In the genomic region with DNA sequence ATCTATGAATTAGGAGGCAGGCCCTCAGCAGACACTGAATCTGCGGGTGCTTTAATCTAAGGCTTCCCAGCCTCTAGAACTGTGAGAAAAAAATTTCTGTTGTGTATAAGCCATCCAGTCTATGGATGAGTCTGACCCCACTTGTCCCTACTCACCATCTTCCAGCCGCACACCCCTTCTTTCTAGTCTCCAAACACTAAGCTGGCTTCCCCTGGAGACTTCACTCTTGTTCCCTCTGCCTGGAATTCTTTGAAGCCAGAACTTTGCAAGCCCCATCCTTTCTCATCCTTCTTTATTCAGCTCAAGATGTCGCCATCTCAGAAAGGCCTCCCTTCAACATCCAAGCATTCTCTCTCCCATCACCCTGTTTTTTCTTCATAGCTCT, we compare ENCODE assay signal across 8 cellular contexts. TPM values are rescaled to one million over a fixed set of nuclear protein-coding genes. Genes with fewer than 3 reads are reported as not detected.
A peak's percentile ranks its signal among the peaks of the same experiment; 100 is the strongest.
DNase-seq lines count a peak whose midpoint lies in the region; ATAC-seq and TF ChIP-seq lines count a peak whose summit lies in the region.
"Had no signal": no experiment of that assay in that cellular context is flagged by ENCODE, and none has a peak within 500 bp of the region (broad histone marks: within the 10 kb centered on the region; RNA-seq: fewer than 3 reads in every experiment).

No MANE protein-coding gene starts in this region.

- H3K9me2 ChIP-seq in hepatocyte (replicated peaks; ENCODE audit: insufficient read depth) = no peaks in the 10 kb centered on the region

- 72% methylated on average over 3 of the region's 3 CpGs for WGBS in hepatocyte (ENCODE audit: low lambda C conversion rate, missing lambda C conversion rate)
- WGBS in spleen, 5 donors = 20 to 58% (median 30%) methylated on average over 3 of the region's 3 CpGs

- no peak for TF ChIP-seq POLR2A in spleen (IDR thresholded peaks at IDR 0.05)

- H3K4me2 ChIP-seq in hepatocyte = peak overlapping the region; percentile 78

- no peaks in the 10 kb centered on the region for H3K9me3 Mint-ChIP-seq in activated B cell treated with CpG ODN at 0.5 μM for 24 hours

- TF ChIP-seq CTCF in activated B cell treated with CpG ODN at 0.5 μM for 24 hours (IDR thresholded peaks at IDR 0.05) (no peak), hepatocyte (IDR thresholded peaks at IDR 0.05; ENCODE audit: poor library complexity) (no peak), spleen (IDR thresholded peaks at IDR 0.05 in 8 of 11, conservative IDR thresholded peaks at IDR 0.05 in 3 of 11) (no peak), GM13977 (IDR thresholded peaks at IDR 0.05; ENCODE audit: extremely low read depth, insufficient read depth, missing control alignments) (no peak)

- ATAC-seq in activated B cell treated with CpG ODN at 0.5 μM for 24 hours (ENCODE audit: low read depth) = no peak
- no peak for ATAC-seq in GM18520 (IDR thresholded peaks at IDR 0.05; ENCODE audit: unreplicated experiment)

- H3K79me2 ChIP-seq in hepatocyte = peaks cover 31% of the 10 kb centered on the region

- peaks cover 5% of the 10 kb centered on the region for H3K36me3 Mint-ChIP-seq in activated B cell treated with CpG ODN at 0.5 μM for 24 hours (ENCODE audit: low read depth)

- H3K4me3 Mint-ChIP-seq in activated B cell treated with CpG ODN at 0.5 μM for 24 hours = peak overlapping the region; percentile 90

- CTCF ChIA-PET in activated B cell treated with CpG ODN at 0.5 μM for 24 hours (lab: Charles Lee) = interaction anchor here (1.6 kb wide), 1 partner anchor 27 kb away, joined by 6 read pairs; no protein-coding TSS in a partner anchor

- H4K20me1 ChIP-seq in hepatocyte (ENCODE audit: insufficient read depth, poor library complexity, severe bottlenecking) = no peaks in the 10 kb centered on the region

- H3K9me3 ChIP-seq in HUES48 (ENCODE audit: control insufficient read depth, insufficient read depth, low read length) (no peaks in the 10 kb centered on the region), hepatocyte (ENCODE audit: low read depth) (no peaks in the 10 kb centered on the region), spleen (no peaks in the 10 kb centered on the region)

- H3K27ac ChIP-seq in HUES48 (ENCODE audit: low read depth, low read length) (peak overlapping the region; percentile 75), hepatocyte (peak overlapping the region; percentile 85), spleen (peak overlapping the region; percentile 58 to 88 (median 84))

- no peaks in the 10 kb centered on the region; the same call in 1 of the 2 replicates for H3K36me3 ChIP-seq in HUES48 (ENCODE audit: control insufficient read depth, insufficient read depth, low read length)
- no peaks in the 10 kb centered on the region for H3K36me3 ChIP-seq in hepatocyte (replicated peaks; ENCODE audit: insufficient read depth, low read depth)
- H3K36me3 ChIP-seq in spleen = no peaks in the 10 kb centered on the region

- POLR2A ChIA-PET in activated B cell treated with CpG ODN at 0.5 μM for 24 hours (lab: Charles Lee) = interaction anchor here (0.5 kb wide), 1 partner anchor 198 kb away, joined by 4 read pairs; no protein-coding TSS in a partner anchor

- H3K4me1 Mint-ChIP-seq in activated B cell treated with CpG ODN at 0.5 μM for 24 hours = peaks cover 20% of the 10 kb centered on the region

- H3K9ac ChIP-seq in HUES48 (ENCODE audit: low read depth, low read length) = peak overlapping the region; percentile 76

- H2AFZ ChIP-seq in hepatocyte = peak overlapping the region; percentile 82

- intact Hi-C loops in activated B cell treated with CpG ODN at 0.5 μM for 24 hours (cut with micrococcal nuclease) (no loop called here), spleen (cut with DNase I; ENCODE audit: low total_unique reads) (no loop called here)

- H3K4me3 ChIP-seq in HUES48 (ENCODE audit: low read depth, low read length) (peak overlapping the region; percentile 91), hepatocyte (peak overlapping the region; percentile 61), spleen (peak overlapping the region; percentile 67 to 98 (median 94))

- in situ Hi-C loops in GM13977 (cut with MboI; ENCODE audit: low pct_unique_long_range_greater_than_20kb, low sequenced_read_pairs, unreplicated experiment) = no loop called here

- H3K4me1 ChIP-seq in HUES48 (ENCODE audit: control insufficient read depth, insufficient read depth, low read length) = peaks cover 6% of the 10 kb centered on the region
- H3K4me1 ChIP-seq in hepatocyte (ENCODE audit: insufficient read depth) = no peaks in the 10 kb centered on the region
- peaks cover 13 to 69% (median 44%) of the 10 kb centered on the region in 6 donors for H3K4me1 ChIP-seq in spleen

- DNase-seq in activated B cell treated with CpG ODN at 0.5 μM for 24 hours = no peak
- DNase-seq in hepatocyte (ENCODE audit: low spot score) = no peak
- DNase-seq in spleen = no peak
- DNase-seq in AML-193 (lab: John Stamatoyannopoulos, UW) = no peak
- DNase-seq in GM13977 (ENCODE audit: low spot score) = no peak

- H3K27me3 ChIP-seq in HUES48 (ENCODE audit: control insufficient read depth, insufficient read depth, low read length) = no peaks in the 10 kb centered on the region
- no peaks in the 10 kb centered on the region for H3K27me3 ChIP-seq in hepatocyte
- no peaks in the 10 kb centered on the region for H3K27me3 ChIP-seq in spleen (replicated peaks in 1 of 7)

- peak overlapping the region; percentile 84 for H3K27ac Mint-ChIP-seq in activated B cell treated with CpG ODN at 0.5 μM for 24 hours

- no peaks in the 10 kb centered on the region for H3K27me3 Mint-ChIP-seq in activated B cell treated with CpG ODN at 0.5 μM for 24 hours

RNA-seq across cellular contexts. Expression of gene NUP93, which starts 0.6 kb away (rescaled TPM):
- 104 and 111 TPM in 2 replicates for total RNA-seq in activated B cell treated with CpG ODN at 0.5 μM for 24 hours
- 23.5 and 36.4 TPM in 2 replicates for total RNA-seq in hepatocyte
- polyA plus RNA-seq in hepatocyte = 35.7 and 39.6 TPM in 2 replicates
- 100 to 1,000 TPM in 1 of 7 donors, 10 to 100 TPM in 6; 29.2 to 102 (median 69.2) TPM for total RNA-seq in spleen
- polyA plus RNA-seq in spleen = 10 to 100 TPM; 41.1 to 58.3 (median 55.0) TPM

RNA-seq across cellular contexts. Expression of gene MT1X, which starts 47.1 kb away (rescaled TPM):
- total RNA-seq in activated B cell treated with CpG ODN at 0.5 μM for 24 hours (36.3 and 48.9 TPM in 2 replicates), hepatocyte (39.8 and 52.0 TPM in 2 replicates), spleen (10 to 100 TPM; 13.0 to 28.7 (median 19.4) TPM)
- polyA plus RNA-seq in hepatocyte (121 and 127 TPM in 2 replicates), spleen (100 to 1,000 TPM in 1 of 3 donors, 10 to 100 TPM in 2; 36.1 to 113 (median 44.4) TPM)

RNA-seq across cellular contexts. Expression of gene MT1H, which starts 59.7 kb away (rescaled TPM):
- 1.3 TPM in 1 of 2 replicates, not detected in the other for total RNA-seq in activated B cell treated with CpG ODN at 0.5 μM for 24 hours
- 2.1 TPM in 1 of 2 replicates, not detected in the other for total RNA-seq in hepatocyte
- polyA plus RNA-seq in hepatocyte = 2.0 and 13.5 TPM in 2 replicates
- not detected for total RNA-seq in spleen
- 1 to 10 TPM in 1 of 3 donors, under 1 TPM in 2; 0.54 to 1.1 (median 0.96) TPM for polyA plus RNA-seq in spleen
- total RNA-seq: pulmonary artery endothelial cell had no signal
